ENCODE assay signal across 8 cellular contexts in genomic region chr5:69093771-69094570, GRCh38. TPM values are rescaled to one million over a fixed set of nuclear protein-coding genes. Genes with fewer than 3 reads are reported as not detected.
A peak's percentile ranks its signal among the peaks of the same experiment; 100 is the strongest.
DNase-seq lines count a peak whose midpoint lies in the region; ATAC-seq and TF ChIP-seq lines count a peak whose summit lies in the region.

SLC30A5 (plus strand) TSS chr5:69094014; CDS start chr5:69094256, 242 bp downstream.

- 0% methylated on average over 15 to 83 of the region's 83 CpGs for WGBS in spleen, 5 donors

- H3K36me3 ChIP-seq in spleen = peaks cover 0 to 30% (median 0%) of the 10 kb centered on the region in 6 donors

- peak; percentile 97 for ATAC-seq in GM18870 (IDR thresholded peaks at IDR 0.05; ENCODE audit: unreplicated experiment)
- peak; percentile 100 for ATAC-seq in HG03139 (IDR thresholded peaks at IDR 0.05; ENCODE audit: unreplicated experiment)

- H3K4me3 ChIP-seq in AG04450 (ENCODE audit: low read depth, low read length) (peak within 1 kb of the TSS; percentile 83), WI38 (ENCODE audit: low read depth, low read length) (peak within 1 kb of the TSS; percentile 64), cardiac fibroblast (replicated peaks in 1 of 2; ENCODE audit: low read depth in 2 of 2, low read length in 2 of 2) (peak within 1 kb of the TSS; percentile 60 to 75), spleen (peak within 1 kb of the TSS; percentile 67 to 97 (median 83))

- peaks cover 4 to 51% (median 32%) of the 10 kb centered on the region in 6 donors for H3K4me1 ChIP-seq in spleen

- TF ChIP-seq CTCF in AG04450 (IDR thresholded peaks at IDR 0.05; ENCODE audit: low read depth, low read length) = peak; percentile 95
- TF ChIP-seq CTCF in WI38 (IDR thresholded peaks at IDR 0.05; ENCODE audit: low read depth, low read length) = peak; percentile 85
- peak; percentile 93 for TF ChIP-seq CTCF in cardiac fibroblast (IDR thresholded peaks at IDR 0.05; ENCODE audit: low read depth, low read length)
- TF ChIP-seq CTCF in spleen (IDR thresholded peaks at IDR 0.05 in 8 of 11, conservative IDR thresholded peaks at IDR 0.05 in 3 of 11) = peak; percentile 93 to 100 (median 98)

- H3K27ac ChIP-seq in AG04450 (ENCODE audit: low read depth, low read length) = peak within 1 kb of the TSS; percentile 52
- peak within 1 kb of the TSS; percentile 92 to 97 (median 96) for H3K27ac ChIP-seq in spleen

- intact Hi-C loops in spleen (cut with DNase I; ENCODE audit: low total_unique reads) = loop anchor here (10.0 kb wide), 1 partner anchor 271 kb away; the partner anchor contains the start of genes AK6, RAD17 and TAF9

- DNase-seq in AG04450 (ENCODE audit: low read depth, low spot score) = peak; percentile 100
- peak; percentile 98 for DNase-seq in NCI-H2227 (lab: John Stamatoyannopoulos, UW; ENCODE audit: unreplicated experiment)
- DNase-seq in cardiac fibroblast (ENCODE audit: low read depth in 2 of 2) = peak; percentile 100
- DNase-seq in iPS-NIHi7 (ENCODE audit: extremely low spot score) = peak; percentile 100
- peak; percentile 100 for DNase-seq in spleen

- H3K27me3 ChIP-seq in AG04450 (ENCODE audit: control insufficient read depth, insufficient read depth, low read length) (no peaks in the 10 kb centered on the region), spleen (replicated peaks in 1 of 7) (no peaks in the 10 kb centered on the region)

- CTCF ChIA-PET in AG04450 (lab: Charles Lee) = interaction anchor here (0.5 to 2.2 kb wide), 75 partner anchors 9 to 429 kb away, joined by 3 to 58 read pairs (median 5); partner anchors contain the start of genes CCDC125, CCNB1, CDK7 and CENPH

- peak in 2 of 3 donors; percentile 12 to 94 for TF ChIP-seq POLR2A in spleen (IDR thresholded peaks at IDR 0.05)

- POLR2A ChIA-PET in AG04450 (lab: Yijun Ruan, JAX) = interaction anchor here (0.5 to 1.0 kb wide), 8 partner anchors 17 to 1779 kb away, joined by 3 to 7 read pairs (median 4); partner anchors contain the start of genes AK6, CDK7, CENPH and RAD17

- H3K9me3 ChIP-seq in AG04450 (ENCODE audit: control insufficient read depth, insufficient read depth, low read length) (no peaks in the 10 kb centered on the region), spleen (no peaks in the 10 kb centered on the region)

RNA-seq across cellular contexts. Expression of gene SLC30A5, which starts in this region (rescaled TPM):
- polyA plus RNA-seq in AG04450 (2011; rRNA removed) = 38.4 and 49.2 TPM in 2 replicates
- polyA minus RNA-seq in AG04450 (2011; rRNA and poly(A)+ RNA removed) = 97.4 and 116 TPM in 2 replicates
- 10 to 100 TPM; 30.3 to 53.4 (median 38.3) TPM for total RNA-seq in spleen
- polyA plus RNA-seq in spleen = 10 to 100 TPM; 24.3 to 30.6 (median 24.7) TPM

Comparison
In these comparisons a context has a peak if more than half of its experiments do, and no peak if none do; other contexts are left out.
1. Peak in every context shown above with its lines: DNase-seq, ATAC-seq, H3K4me3 ChIP-seq and H3K27ac ChIP-seq.